ENCODE assay signal across 10 cellular contexts in genomic region chr1:47172782-47173181, GRCh38. TPM values are rescaled to one million over a fixed set of nuclear protein-coding genes. Genes with fewer than 3 reads are reported as not detected.
"Had no signal": no experiment of that assay in that cellular context is flagged by ENCODE, and none has a peak within 500 bp of the region (broad histone marks: within the 10 kb centered on the region; RNA-seq: fewer than 3 reads in every experiment).

No MANE protein-coding gene starts in this region.

- H3K27ac Mint-ChIP-seq: GM23338, HFFc6 had no signal

- FAIRE-seq: H1, H54, K562 had no signal

- H2AFZ ChIP-seq: GM23338 had no signal

- H3K4me3 ChIP-seq: GM23338, HAP-1, K562 had no signal

- H3K36me3 ChIP-seq: HAP-1 had no signal

- H3K27ac ChIP-seq: HL-60 had no signal

- H3K9me3 ChIP-seq: HAP-1 had no signal

- ATAC-seq: GM23338, HCT116, K562 had no signal

- H3K4me2 ChIP-seq: GM23338 had no signal

- H3K4me1 Mint-ChIP-seq: GM23338 had no signal

- DNase-seq: HFFc6, IMR-90 had no signal

- H3K4me3 Mint-ChIP-seq: GM23338, HFFc6 had no signal

- H3K4me1 ChIP-seq: HAP-1 had no signal

- H3K9me3 Mint-ChIP-seq: HFFc6 had no signal

RNA-seq across cellular contexts. Expression of gene PDZK1IP1, which starts 17.1 kb away (rescaled TPM):
- total RNA-seq: GM23338, H1, HFFc6, HT1080, IMR-90 had no signal

RNA-seq across cellular contexts. Expression of gene CYP4A22, which starts 35.5 kb away (rescaled TPM):
- total RNA-seq: GM23338, H1, HFFc6, HT1080, IMR-90 had no signal

RNA-seq across cellular contexts. Expression of gene TAL1, which starts 59.2 kb away (rescaled TPM):
- total RNA-seq: GM23338, HFFc6, IMR-90 had no signal
